20 cellular contexts compared by ENCODE assay signal in genomic region chr2:240499309-240500301, GRCh38. TPM values are rescaled to one million over a fixed set of nuclear protein-coding genes. Genes with fewer than 3 reads are reported as not detected.
DNase-seq lines count a peak whose midpoint lies in the region; ATAC-seq, FAIRE-seq and TF ChIP-seq lines count a peak whose summit lies in the region.
"Had no signal": no experiment of that assay in that cellular context is flagged by ENCODE, and none has a peak within 500 bp of the region (broad histone marks: within the 10 kb centered on the region; RNA-seq: fewer than 3 reads in every experiment).

No MANE protein-coding gene starts in this region.

- H3K27ac Mint-ChIP-seq in activated CD8-positive, alpha-beta memory T cell treated with anti-CD3 and anti-CD28 coated beads, Interleukin-2, amount 10 ng/mL, durations not matched to agents 7 days and 5 days: no peak overlapping the region
- H3K27ac Mint-ChIP-seq: CD4-positive, alpha-beta memory T cell had no signal

- H3K4me1 ChIP-seq in left ventricle myocardium inferior: no peaks in the 10 kb centered on the region
- H3K4me1 ChIP-seq in lower lobe of right lung: no peaks in the 10 kb centered on the region
- no peaks in the 10 kb centered on the region for H3K4me1 ChIP-seq in stomach
- H3K4me1 ChIP-seq: gastrocnemius medialis had no signal

- H3K27me3 ChIP-seq in left ventricle myocardium inferior (ENCODE audit: low read depth): no peaks in the 10 kb centered on the region
- H3K27me3 ChIP-seq in lower lobe of right lung (ENCODE audit: low read depth): no peaks in the 10 kb centered on the region
- H3K27me3 ChIP-seq in stomach: no peaks in the 10 kb centered on the region
- H3K27me3 ChIP-seq: gastrocnemius medialis had no signal

- no peak overlapping the region for H3K4me3 Mint-ChIP-seq in activated CD8-positive, alpha-beta memory T cell treated with anti-CD3 and anti-CD28 coated beads, Interleukin-2, amount 10 ng/mL, durations not matched to agents 7 days and 5 days
- H3K4me3 Mint-ChIP-seq: CD4-positive, alpha-beta memory T cell had no signal

- peaks cover 9% of the 10 kb centered on the region for H3K36me3 Mint-ChIP-seq in activated CD8-positive, alpha-beta memory T cell treated with anti-CD3 and anti-CD28 coated beads, Interleukin-2, amount 10 ng/mL, durations not matched to agents 7 days and 5 days

- no peak for FAIRE-seq in RCC 7860 (lab: Jason Lieb, UNC)
- FAIRE-seq: GM12891 had no signal

- CTCF ChIA-PET in activated CD8-positive, alpha-beta memory T cell treated with anti-CD3 and anti-CD28 coated beads, Interleukin-2, amount 10 ng/mL, durations not matched to agents 7 days and 5 days (lab: Charles Lee): interaction anchor here (1.1 kb wide), 1 partner anchor 14 kb away, joined by 3 read pairs; no protein-coding TSS in a partner anchor

- no peaks in the 10 kb centered on the region for H3K27me3 Mint-ChIP-seq in activated CD8-positive, alpha-beta memory T cell treated with anti-CD3 and anti-CD28 coated beads, Interleukin-2, amount 10 ng/mL, durations not matched to agents 7 days and 5 days
- H3K27me3 Mint-ChIP-seq: CD4-positive, alpha-beta memory T cell had no signal

- H3K27ac ChIP-seq in left ventricle myocardium inferior (replicated peaks) (no peak overlapping the region), lower lobe of right lung (no peak overlapping the region), stomach (no peak overlapping the region)
- H3K27ac ChIP-seq: gastrocnemius medialis had no signal

- no peak for TF ChIP-seq POLR2A in stomach (IDR thresholded peaks at IDR 0.05)

- H3K36me3 ChIP-seq in left ventricle myocardium inferior: peaks cover 6% of the 10 kb centered on the region
- H3K36me3 ChIP-seq in lower lobe of right lung: peaks cover 16% of the 10 kb centered on the region
- H3K36me3 ChIP-seq in stomach: peaks cover 0 to 54% (median 48%) of the 10 kb centered on the region in 4 donors

- no peak for ATAC-seq in activated CD8-positive, alpha-beta memory T cell treated with anti-CD3 and anti-CD28 coated beads, Interleukin-2, amount 10 ng/mL, durations not matched to agents 7 days and 5 days
- peak; percentile 11 to 22 for ATAC-seq in lower lobe of right lung
- ATAC-seq: gastrocnemius medialis had no signal

- no peak for TF ChIP-seq EP300 in stomach (IDR thresholded peaks at IDR 0.05)

- intact Hi-C loops in left ventricle myocardium inferior (cut with micrococcal nuclease) (no loop called here), cardiac septum (cut with DNase I) (no loop called here), lower lobe of right lung (cut with DNase I) (no loop called here), stomach (cut with DNase I; ENCODE audit: low total_unique reads) (loop anchor here (10.0 kb wide), 1 partner anchor 205 kb away; no protein-coding TSS in a partner anchor)

- DNase-seq in left ventricle myocardium inferior (peak; percentile 3), cardiac septum (ENCODE audit: low spot score) (no peak), lower lobe of right lung (peak; percentile 29), stomach (peak; percentile 24), NCI-H524 treated with DMSO at 0.1 percent for 48 hours (lab: John Stamatoyannopoulos, UW) (no peak), RCC 7860 (ENCODE audit: low spot score) (no peak)
- peak; percentile 32 for DNase-seq in activated CD8-positive, alpha-beta memory T cell treated with anti-CD3 and anti-CD28 coated beads, Interleukin-2, amount 10 ng/mL, durations not matched to agents 7 days and 5 days
- DNase-seq: anterior cingulate cortex; CD4-positive, alpha-beta memory T cell; central memory CD4-positive, alpha-beta T cell; erythroblast; gastrocnemius medialis; HCEC 1CT; NCI-H1417; NCI-H2171; NCI-H748 treated with DMSO at 0.1 percent for 48 hours; occipital lobe; stimulated activated CD4-positive, alpha-beta T cell treated with anti-CD3 and anti-CD28 coated beads, Interleukin-2, amount 100 ng/mL, for 48 hours; substantia nigra had no signal

- H3K9me3 ChIP-seq in left ventricle myocardium inferior (replicated peaks) (no peaks in the 10 kb centered on the region), lower lobe of right lung (no peaks in the 10 kb centered on the region), stomach (no peaks in the 10 kb centered on the region)
- H3K9me3 ChIP-seq: gastrocnemius medialis had no signal

- TF ChIP-seq CTCF in left ventricle myocardium inferior (IDR thresholded peaks at IDR 0.05; ENCODE audit: borderline replicate concordance) (no peak), lower lobe of right lung (IDR thresholded peaks at IDR 0.05) (no peak), stomach (IDR thresholded peaks at IDR 0.05) (no peak)

- H3K4me3 ChIP-seq in left ventricle myocardium inferior: no peak overlapping the region
- no peak overlapping the region for H3K4me3 ChIP-seq in lower lobe of right lung
- no peak overlapping the region for H3K4me3 ChIP-seq in stomach
- H3K4me3 ChIP-seq: gastrocnemius medialis had no signal

- no peaks in the 10 kb centered on the region for H3K4me1 Mint-ChIP-seq in activated CD8-positive, alpha-beta memory T cell treated with anti-CD3 and anti-CD28 coated beads, Interleukin-2, amount 10 ng/mL, durations not matched to agents 7 days and 5 days

- WGBS in stomach, 5 donors: 88 to 95% (median 93%) methylated on average over 13 to 32 of the region's 32 CpGs

- H3K9me3 Mint-ChIP-seq in activated CD8-positive, alpha-beta memory T cell treated with anti-CD3 and anti-CD28 coated beads, Interleukin-2, amount 10 ng/mL, durations not matched to agents 7 days and 5 days (ENCODE audit: low read depth): no peaks in the 10 kb centered on the region

RNA-seq across cellular contexts. Expression of gene ANKMY1, which starts 58.2 kb away (rescaled TPM):
- total RNA-seq in left ventricle myocardium inferior (4.0 TPM), cardiac septum (8.2 TPM), lower lobe of right lung (29.3 TPM), stomach (10 to 100 TPM in 4 of 5 donors, 1 to 10 TPM in 1; 8.3 to 79.4 (median 20.4) TPM)
- 10 to 100 TPM; 21.3 to 33.5 TPM for total RNA-seq in activated CD8-positive, alpha-beta memory T cell treated with anti-CD3 and anti-CD28 coated beads, Interleukin-2, amount 10 ng/mL, durations not matched to agents 7 days and 5 days
- 1 to 10 TPM; 3.1 to 8.4 (median 5.8) TPM for polyA plus RNA-seq in stomach

Comparison
In these comparisons a context has a peak if more than half of its experiments do, and no peak if none do; other contexts are left out.
1. DNase-seq: peak in left ventricle myocardium inferior (single experiment), activated CD8-positive, alpha-beta memory T cell treated with anti-CD3 and anti-CD28 coated beads, Interleukin-2, amount 10 ng/mL, durations not matched to agents 7 days and 5 days (single experiment), lower lobe of right lung (single experiment) and stomach (single experiment); none in cardiac septum (single experiment), NCI-H524 treated with DMSO at 0.1 percent for 48 hours (single experiment) and RCC 7860 (single experiment).